15 cellular contexts compared by ENCODE assay signal in genomic region chr9:121649476-121650219, GRCh38. TPM values are rescaled to one million over a fixed set of nuclear protein-coding genes. Genes with fewer than 3 reads are reported as not detected.
DNase-seq lines count a peak whose midpoint lies in the region; ATAC-seq, FAIRE-seq and TF ChIP-seq lines count a peak whose summit lies in the region.
"Had no signal": no experiment of that assay in that cellular context is flagged by ENCODE, and none has a peak within 500 bp of the region (broad histone marks: within the 10 kb centered on the region; RNA-seq: fewer than 3 reads in every experiment).

No MANE protein-coding gene starts in this region.

- peaks cover 54% of the 10 kb centered on the region for H3K4me1 ChIP-seq in HepG2 (ENCODE audit: insufficient read depth, low read length)
- peaks cover 0 to 30% (median 13%) of the 10 kb centered on the region in 4 donors for H3K4me1 ChIP-seq in right lobe of liver
- peaks cover 45% of the 10 kb centered on the region for H3K4me1 ChIP-seq in neural progenitor cell

- H3K9me3 Mint-ChIP-seq in neural progenitor cell = no peaks in the 10 kb centered on the region
- H3K9me3 Mint-ChIP-seq in activated T-cell treated with anti-CD3 and anti-CD28 coated beads, Interleukin-2, amount 50 U/mL, for 72 hours = no peaks in the 10 kb centered on the region
- H3K9me3 Mint-ChIP-seq: activated naive CD4-positive, alpha-beta T cell treated with anti-CD3 and anti-CD28 coated beads, Interleukin-2, amount 50 U/mL, for 72 hours; naive thymus-derived CD8-positive, alpha-beta T cell had no signal

- POLR2A ChIA-PET in HepG2 (lab: Yijun Ruan, JAX) = interaction anchor here (1.1 to 1.6 kb wide), 3 partner anchors 9 to 101 kb away, joined by 3 to 13 read pairs (median 3); no protein-coding TSS in a partner anchor

- ATAC-seq in HepG2 = 0 out of 3 replicates have a peak, but pooled peaks have one; percentile 7
- ATAC-seq in right lobe of liver = no peak
- ATAC-seq in activated T-cell treated with anti-CD3 and anti-CD28 coated beads, Interleukin-2, amount 50 U/mL, for 72 hours (replicated peaks in 1 of 2) = no peak
- no peak for ATAC-seq in HG02588 (IDR thresholded peaks at IDR 0.05; ENCODE audit: unreplicated experiment)
- ATAC-seq: naive thymus-derived CD8-positive, alpha-beta T cell had no signal

- no peak overlapping the region for H3K27ac ChIP-seq in HepG2 (ENCODE audit: extremely low read length, insufficient read depth, low read length)
- H3K27ac ChIP-seq in right lobe of liver = peak overlapping the region in 1 of 3 donors; percentile 64
- peak overlapping the region in 44 of 59 donors; percentile 5 to 87 (median 56) for H3K27ac ChIP-seq in dorsolateral prefrontal cortex
- H3K27ac ChIP-seq in neural progenitor cell = no peak overlapping the region
- H3K27ac ChIP-seq: skin epidermis had no signal

- BruUV-seq in HepG2 (replicated peaks; lab: Mats Ljungman, UMichigan) = no TSS peak

- H2AFZ ChIP-seq in HepG2 (ENCODE audit: low read length) = no peak overlapping the region
- H2AFZ ChIP-seq in neural progenitor cell (replicated peaks) = no peak overlapping the region

- FAIRE-seq in HepG2 (lab: Jason Lieb, UNC) = no peak
- FAIRE-seq: GM12878, islet of Langerhans had no signal

- H3F3A ChIP-seq in neural progenitor cell (ENCODE audit: low read depth) = peaks cover 22% of the 10 kb centered on the region

- H3K4me3 Mint-ChIP-seq in neural progenitor cell = peak overlapping the region; percentile 86
- H3K4me3 Mint-ChIP-seq in activated T-cell treated with anti-CD3 and anti-CD28 coated beads, Interleukin-2, amount 50 U/mL, for 72 hours = no peak overlapping the region

- H4K20me1 ChIP-seq in HepG2 (ENCODE audit: insufficient read depth, low read length) (no peaks in the 10 kb centered on the region), neural progenitor cell (ENCODE audit: low read depth) (peaks cover 39% of the 10 kb centered on the region)

- peaks cover 4% of the 10 kb centered on the region for H3K27me3 Mint-ChIP-seq in neural progenitor cell (ENCODE audit: insufficient read depth, low read depth)
- peaks cover 54% of the 10 kb centered on the region for H3K27me3 Mint-ChIP-seq in activated T-cell treated with anti-CD3 and anti-CD28 coated beads, Interleukin-2, amount 50 U/mL, for 72 hours (ENCODE audit: low read depth)

- H3K27me3 ChIP-seq in HepG2 (ENCODE audit: control insufficient read depth in 1 of 2, insufficient read depth in 2 of 2, low read length in 2 of 2) = peaks cover 0 to 11% of the 10 kb centered on the region in 2 experiments; a peak in 2 of 5 replicates
- no peaks in the 10 kb centered on the region for H3K27me3 ChIP-seq in right lobe of liver
- no peaks in the 10 kb centered on the region for H3K27me3 ChIP-seq in dorsolateral prefrontal cortex
- no peaks in the 10 kb centered on the region for H3K27me3 ChIP-seq in neural progenitor cell

- peak overlapping the region in 2 of 3 experiments; percentile 3 to 77; a peak in 1 of 6 replicates for H3K4me3 ChIP-seq in HepG2 (replicated peaks in 1 of 3; ENCODE audit: insufficient read depth in 1 of 3, low read depth in 2 of 3, low read length in 3 of 3)
- H3K4me3 ChIP-seq in right lobe of liver = no peak overlapping the region
- no peak overlapping the region for H3K4me3 ChIP-seq in dorsolateral prefrontal cortex
- H3K4me3 ChIP-seq in neural progenitor cell = peak overlapping the region; percentile 33
- H3K4me3 ChIP-seq: GM12878, skin epidermis, upper lobe of left lung had no signal

- CTCF ChIA-PET in HepG2 (lab: Yijun Ruan, JAX; ENCODE audit: low intra/inter-chr PET ratio, low total read pairs) = no interaction called here

- WGBS in HepG2 (ENCODE audit: low lambda C conversion rate) = 18% methylated on average over 5 of the region's 9 CpGs
- 17% methylated on average over 1 of the region's 9 CpGs for WGBS in right lobe of liver (ENCODE audit: insufficient coverage, low coverage, low lambda C conversion rate, missing lambda C conversion rate)

- peak overlapping the region; percentile 96 for H3K4me2 ChIP-seq in HepG2 (ENCODE audit: low read depth, low read length)
- H3K4me2 ChIP-seq in neural progenitor cell = peak overlapping the region; percentile 98

- H3K4me1 Mint-ChIP-seq in neural progenitor cell = peaks cover 74% of the 10 kb centered on the region
- H3K4me1 Mint-ChIP-seq in activated T-cell treated with anti-CD3 and anti-CD28 coated beads, Interleukin-2, amount 50 U/mL, for 72 hours (ENCODE audit: low read depth) = peaks cover 9% of the 10 kb centered on the region

- DNase-seq in HepG2 (ENCODE audit: low spot score) (no peak), right lobe of liver (no peak), dorsolateral prefrontal cortex (peak in 1 of 10 donors; percentile 15), neural progenitor cell (ENCODE audit: low spot score) (no peak), cerebellar nuclear complex (lab: John Stamatoyannopoulos, UW) (no peak), UCSD-AML1 (lab: John Stamatoyannopoulos, UW; ENCODE audit: unreplicated experiment) (no peak)
- DNase-seq in activated T-cell treated with anti-CD3 and anti-CD28 coated beads, Interleukin-2, amount 50 U/mL, for 72 hours = no peak
- DNase-seq: DMS79 had no signal

- no peaks in the 10 kb centered on the region for H3K36me3 ChIP-seq in HepG2 (replicated peaks in 1 of 2; ENCODE audit: control insufficient read depth in 1 of 2, insufficient read depth in 2 of 2, low read length in 2 of 2)
- no peaks in the 10 kb centered on the region for H3K36me3 ChIP-seq in right lobe of liver
- H3K36me3 ChIP-seq in neural progenitor cell = no peaks in the 10 kb centered on the region
- H3K36me3 ChIP-seq: upper lobe of left lung had no signal

- H3K79me2 ChIP-seq in HepG2 (ENCODE audit: insufficient read depth, low read length) (no peaks in the 10 kb centered on the region), neural progenitor cell (ENCODE audit: low read depth) (peaks cover 41% of the 10 kb centered on the region)

- no peaks in the 10 kb centered on the region for H3K36me3 Mint-ChIP-seq in neural progenitor cell
- H3K36me3 Mint-ChIP-seq in activated T-cell treated with anti-CD3 and anti-CD28 coated beads, Interleukin-2, amount 50 U/mL, for 72 hours (ENCODE audit: insufficient read depth in 2 of 2) = no peaks in the 10 kb centered on the region
- H3K36me3 Mint-ChIP-seq: activated naive CD4-positive, alpha-beta T cell treated with anti-CD3 and anti-CD28 coated beads, Interleukin-2, amount 50 U/mL, for 72 hours; naive thymus-derived CD8-positive, alpha-beta T cell had no signal

- TF ChIP-seq POLR2A in HepG2 (IDR thresholded peaks at IDR 0.05; ENCODE audit: insufficient read depth in 1 of 2, low read depth in 2 of 2, low read length in 2 of 2) = no peak
- no peak for TF ChIP-seq POLR2A in right lobe of liver (IDR thresholded peaks at IDR 0.05)

- H3K9ac ChIP-seq in HepG2 (ENCODE audit: insufficient read depth, low read depth, low read length) = no peak overlapping the region
- no peak overlapping the region for H3K9ac ChIP-seq in neural progenitor cell

- in situ Hi-C loops in HepG2 (cut with HindIII; ENCODE audit: extremely low pct_ligation_motif_present, low pct_unique_long_range_greater_than_20kb) = loop anchor here (10.0 kb wide), 1 partner anchor 345 kb away; no protein-coding TSS in a partner anchor

- no peak for TF ChIP-seq EP300 in HepG2 (IDR thresholded peaks at IDR 0.05; ENCODE audit: low read depth in 2 of 2, low read length in 2 of 2)
- no peak for TF ChIP-seq EP300 in HepG2 (CRISPR knock-in tag; IDR thresholded peaks at IDR 0.05; ENCODE audit: borderline replicate concordance)

- TF ChIP-seq CTCF in HepG2 (CRISPR knock-in tag; IDR thresholded peaks at IDR 0.05) = no peak
- TF ChIP-seq CTCF in right lobe of liver (IDR thresholded peaks at IDR 0.05) = no peak
- TF ChIP-seq CTCF in dorsolateral prefrontal cortex (IDR thresholded peaks at IDR 0.05 in 54 of 56, conservative IDR thresholded peaks at IDR 0.05 in 2 of 56; ENCODE audit: low read depth in 1 of 56, partially characterized antibody in 56 of 56) = no peak
- TF ChIP-seq CTCF in neural progenitor cell (IDR thresholded peaks at IDR 0.05) = no peak

- H3K27ac Mint-ChIP-seq in neural progenitor cell = peak overlapping the region; percentile 93
- no peak overlapping the region for H3K27ac Mint-ChIP-seq in activated T-cell treated with anti-CD3 and anti-CD28 coated beads, Interleukin-2, amount 50 U/mL, for 72 hours
- H3K27ac Mint-ChIP-seq: activated naive CD4-positive, alpha-beta T cell treated with anti-CD3 and anti-CD28 coated beads, Interleukin-2, amount 50 U/mL, for 72 hours had no signal

- H3K9me3 ChIP-seq in HepG2 (ENCODE audit: low read length) (no peaks in the 10 kb centered on the region), right lobe of liver (no peaks in the 10 kb centered on the region), neural progenitor cell (ENCODE audit: low read depth) (no peaks in the 10 kb centered on the region)
- H3K9me3 ChIP-seq: upper lobe of left lung had no signal

- intact Hi-C loops in HepG2 (cut with micrococcal nuclease; ENCODE audit: unreplicated experiment) (no loop called here), right lobe of liver (cut with DNase I) (no loop called here), dorsolateral prefrontal cortex (cut with DNase I) (no loop called here)

- no peak for TF ChIP-seq RAD21 in HepG2 (CRISPR knock-in tag; IDR thresholded peaks at IDR 0.05)

RNA-seq across cellular contexts. Expression of gene DAB2IP, which starts 1.8 kb away (rescaled TPM):
- 25.3 and 32.1 TPM in 2 replicates for total RNA-seq in HepG2 (2016; rRNA removed; fragmentation: Illumina TruSeq; extraction: Trizol)
- total RNA-seq in HepG2 (2016; cell fraction: cytosol; rRNA removed; fragmentation: Illumina TruSeq; extraction: Trizol; ENCODE audit: low read depth) = 2.8 and 5.2 TPM in 2 replicates
- 24.3 and 28.3 TPM in 2 replicates for total RNA-seq in HepG2 (2016; cell fraction: insoluble cytoplasmic fraction; rRNA removed; fragmentation: Illumina TruSeq; extraction: Trizol)
- total RNA-seq in HepG2 (2016; cell fraction: membrane; rRNA removed; fragmentation: Illumina TruSeq; extraction: Trizol) = 10.8 and 12.3 TPM in 2 replicates
- total RNA-seq in HepG2 (2016; cell fraction: nucleus; rRNA removed; fragmentation: Illumina TruSeq; extraction: Trizol) = 23.5 and 29.5 TPM in 2 replicates
- 37.9 and 39.9 TPM in 2 replicates for polyA plus RNA-seq in HepG2 (2011; rRNA removed)
- polyA plus RNA-seq in HepG2 (2011; cell fraction: cytosol; rRNA removed) = 20.8 and 29.3 TPM in 2 replicates
- 42.4 and 54.9 TPM in 2 replicates for polyA plus RNA-seq in HepG2 (2011; cell fraction: nucleus; rRNA removed)
- polyA plus RNA-seq in HepG2 (2012) = 14.7 and 24.6 TPM in 2 replicates
- 1.9 and 2.6 TPM in 2 replicates for polyA plus RNA-seq in HepG2 (2016; cell fraction: cytosol; fragmentation: Illumina TruSeq; extraction: Trizol; ENCODE audit: low read depth)
- polyA plus RNA-seq in HepG2 (2016; cell fraction: insoluble cytoplasmic fraction; fragmentation: Illumina TruSeq; extraction: Trizol; ENCODE audit: low read depth) = 24.2 and 33.5 TPM in 2 replicates
- 5.5 and 5.8 TPM in 2 replicates for polyA plus RNA-seq in HepG2 (2016; cell fraction: membrane; fragmentation: Illumina TruSeq; extraction: Trizol; ENCODE audit: low read depth)
- polyA plus RNA-seq in HepG2 (2016; cell fraction: nucleus; fragmentation: Illumina TruSeq; extraction: Trizol; ENCODE audit: insufficient read depth, low read depth) = 42.8 and 47.1 TPM in 2 replicates
- 48.1 and 97.1 TPM in 2 replicates for polyA minus RNA-seq in HepG2 (2011; rRNA and poly(A)+ RNA removed; ENCODE audit: low replicate concordance)
- 26.5 and 29.0 TPM in 2 replicates for polyA minus RNA-seq in HepG2 (2011; cell fraction: cytosol; rRNA and poly(A)+ RNA removed)
- polyA minus RNA-seq in HepG2 (2011; cell fraction: nucleus; rRNA and poly(A)+ RNA removed) = 34.6 and 46.1 TPM in 2 replicates
- 10 to 100 TPM; 15.1 to 21.6 (median 19.0) TPM for total RNA-seq in right lobe of liver
- total RNA-seq in dorsolateral prefrontal cortex = 100 to 1,000 TPM in 19 of 120 experiments, 10 to 100 TPM in 101; 41.7 to 155 (median 82.0) TPM
- 24.3 and 41.7 TPM in 2 replicates for total RNA-seq in neural progenitor cell (ENCODE audit: low replicate concordance)
- total RNA-seq in activated T-cell treated with anti-CD3 and anti-CD28 coated beads, Interleukin-2, amount 50 U/mL, for 72 hours = under 1 TPM; 0.35 to 0.74 TPM
- total RNA-seq: naive thymus-derived CD8-positive, alpha-beta T cell had no signal
- polyA plus RNA-seq: naive thymus-derived CD8-positive, alpha-beta T cell had no signal

Comparison
In these comparisons a context has a peak if more than half of its experiments do, and no peak if none do; other contexts are left out.
1. H3K4me3 ChIP-seq: peak in HepG2 (2 of 3) and neural progenitor cell (single experiment); none in right lobe of liver (0 of 3) and dorsolateral prefrontal cortex (0 of 59).
2. H3K27ac ChIP-seq: peak in dorsolateral prefrontal cortex (44 of 59); none in HepG2 (single experiment) and neural progenitor cell (single experiment).